8 cellular contexts compared by ENCODE assay signal in the genomic region with DNA sequence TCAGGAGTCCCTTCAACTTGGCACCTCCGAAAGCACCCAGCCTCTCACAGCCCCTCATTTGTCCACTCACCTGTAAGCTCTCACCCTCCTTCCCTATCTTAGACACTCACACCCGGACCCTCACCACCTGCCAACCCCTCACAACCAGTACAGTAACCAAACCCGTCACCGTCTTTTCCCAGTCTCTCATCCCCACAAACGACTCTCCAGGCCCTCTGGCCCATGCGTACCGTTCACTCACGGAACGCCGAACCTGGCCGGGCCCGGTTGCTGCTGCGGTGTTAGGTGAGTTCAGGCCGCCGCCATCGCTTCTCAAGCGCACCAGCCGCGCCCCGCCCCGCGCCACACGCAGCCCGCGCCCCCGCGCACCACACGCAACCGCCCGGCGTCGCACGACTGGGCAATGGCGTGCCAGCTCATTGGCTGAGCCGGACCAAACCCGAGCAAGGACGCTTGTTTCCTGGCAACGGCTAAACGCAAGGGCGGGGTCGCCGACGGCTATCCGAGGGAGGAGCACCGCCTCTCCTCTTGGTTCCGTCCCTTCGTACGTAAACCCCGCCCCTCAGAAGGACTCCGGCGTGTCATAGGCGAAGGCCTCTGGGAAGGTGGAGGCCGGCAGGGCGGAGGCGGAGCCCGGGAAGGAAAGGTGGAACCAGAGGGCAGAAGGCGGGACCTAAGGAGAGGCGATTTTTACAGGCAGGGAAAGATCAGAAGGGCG. TPM values are rescaled to one million over a fixed set of nuclear protein-coding genes. Genes with fewer than 3 reads are reported as not detected.
DNase-seq lines count a peak whose midpoint lies in the region; ATAC-seq and TF ChIP-seq lines count a peak whose summit lies in the region.

A gene (minus strand): TSS at position 323 of the 718 bp plus-strand sequence. CDS start 10,120 bp downstream, outside the sequence.

- H3K27ac Mint-ChIP-seq in T-helper 17 cell: no peak within 1 kb of the TSS
- H3K27ac Mint-ChIP-seq in progenitor cell of endocrine pancreas: peak within 1 kb of the TSS; percentile 99

- H3K9me3 ChIP-seq in T-helper 17 cell (ENCODE audit: control insufficient read depth, low read length, poor library complexity, severe bottlenecking) (no peaks in the 10 kb centered on the region), left ventricle myocardium inferior (replicated peaks) (no peaks in the 10 kb centered on the region)

- H3K4me1 Mint-ChIP-seq in T-helper 17 cell: peaks cover 41% of the 10 kb centered on the region
- peaks cover 12% of the 10 kb centered on the region for H3K4me1 Mint-ChIP-seq in progenitor cell of endocrine pancreas (ENCODE audit: low read depth)

- H3K27me3 Mint-ChIP-seq in T-helper 17 cell (no peaks in the 10 kb centered on the region), progenitor cell of endocrine pancreas (no peaks in the 10 kb centered on the region)

- H3K36me3 Mint-ChIP-seq in T-helper 17 cell (ENCODE audit: low read depth): peaks cover 2% of the 10 kb centered on the region
- H3K36me3 Mint-ChIP-seq in progenitor cell of endocrine pancreas (ENCODE audit: insufficient read depth): no peaks in the 10 kb centered on the region

- DNase-seq in GM13977 (ENCODE audit: low spot score) (peak; percentile 97), NCI-H1694 (lab: John Stamatoyannopoulos, UW) (peak; percentile 98), T-helper 17 cell (peak; percentile 96 to 99 (median 99)), amygdala (lab: John Stamatoyannopoulos, UW) (peak; percentile 66 to 100 (median 99)), left ventricle myocardium inferior (peak; percentile 100), progenitor cell of endocrine pancreas (ENCODE audit: low spot score, unreplicated experiment) (peak; percentile 99)

- ATAC-seq in HG02884 (IDR thresholded peaks at IDR 0.05; ENCODE audit: unreplicated experiment) (peak; percentile 93), T-helper 17 cell (peak; percentile 92)

- WGBS in urinary bladder: under 1% methylated on average over 59 of the region's 59 CpGs

- in situ Hi-C loops in GM13977 (cut with MboI; ENCODE audit: low pct_unique_long_range_greater_than_20kb, low sequenced_read_pairs, unreplicated experiment): no loop called here

- H3K27me3 ChIP-seq in left ventricle myocardium inferior (ENCODE audit: low read depth): no peaks in the 10 kb centered on the region

- TF ChIP-seq CTCF in GM13977 (IDR thresholded peaks at IDR 0.05; ENCODE audit: extremely low read depth, insufficient read depth, missing control alignments) (no peak), left ventricle myocardium inferior (IDR thresholded peaks at IDR 0.05; ENCODE audit: borderline replicate concordance) (peak; percentile 22), progenitor cell of endocrine pancreas (IDR thresholded peaks at IDR 0.05; ENCODE audit: unreplicated experiment) (no peak)

- H3K27ac ChIP-seq in left ventricle myocardium inferior (replicated peaks) (peak within 1 kb of the TSS; percentile 88), urinary bladder (ENCODE audit: low read depth) (peak within 1 kb of the TSS; percentile 66)

- H3K4me3 Mint-ChIP-seq in T-helper 17 cell (peak within 1 kb of the TSS; percentile 98), progenitor cell of endocrine pancreas (ENCODE audit: low read depth) (peak within 1 kb of the TSS; percentile 98)

- intact Hi-C loops in left ventricle myocardium inferior (cut with micrococcal nuclease): no loop called here

- peak within 1 kb of the TSS; percentile 90 for H3K4me3 ChIP-seq in left ventricle myocardium inferior
- H3K4me3 ChIP-seq in urinary bladder (ENCODE audit: low read depth, low read length): peak within 1 kb of the TSS; percentile 56

- no peaks in the 10 kb centered on the region for H3K9me3 Mint-ChIP-seq in progenitor cell of endocrine pancreas (ENCODE audit: low read depth)

- peaks cover 29% of the 10 kb centered on the region for H3K4me1 ChIP-seq in left ventricle myocardium inferior
- H3K4me1 ChIP-seq in urinary bladder (ENCODE audit: insufficient read depth): no peaks in the 10 kb centered on the region

- H3K36me3 ChIP-seq in left ventricle myocardium inferior (no peaks in the 10 kb centered on the region), urinary bladder (ENCODE audit: insufficient read depth) (peaks cover 2% of the 10 kb centered on the region)

RNA-seq across cellular contexts. Expression of the gene that starts here (rescaled TPM):
- 10 to 100 TPM; 27.6 to 33.8 TPM for total RNA-seq in T-helper 17 cell
- total RNA-seq in left ventricle myocardium inferior: 12.2 TPM
- 58.4 and 63.0 TPM in 2 replicates for total RNA-seq in progenitor cell of endocrine pancreas
- total RNA-seq in urinary bladder: 14.5 TPM
- polyA plus RNA-seq in urinary bladder: 35.4 TPM

Comparison
In these comparisons a context has a peak if more than half of its experiments do, and no peak if none do; other contexts are left out.
1. Peak in every context shown above with its lines: DNase-seq, ATAC-seq, H3K4me3 ChIP-seq and H3K27ac ChIP-seq.